In genomic region chr6:30152019-30152673, GRCh38 we compare ENCODE assay signal across 20 cellular contexts. TPM values are rescaled to one million over a fixed set of nuclear protein-coding genes. Genes with fewer than 3 reads are reported as not detected.
A peak's percentile ranks its signal among the peaks of the same experiment; 100 is the strongest.
DNase-seq lines count a peak whose midpoint lies in the region; ATAC-seq and TF ChIP-seq lines count a peak whose summit lies in the region.
"Had no signal": no experiment of that assay in that cellular context is flagged by ENCODE, and none has a peak within 500 bp of the region (broad histone marks: within the 10 kb centered on the region; RNA-seq: fewer than 3 reads in every experiment).

No MANE protein-coding gene starts in this region.

- H4K91ac ChIP-seq in neuronal stem cell (ENCODE audit: low read depth, low read length, poor library complexity) = no peak overlapping the region

- H2BK12ac ChIP-seq in neuronal stem cell (ENCODE audit: low read length) = no peak overlapping the region

- H3K4me1 ChIP-seq in HEK293 (ENCODE audit: control insufficient read depth, insufficient read depth, low read length) (peaks cover 27% of the 10 kb centered on the region), neuronal stem cell (ENCODE audit: control insufficient read depth in 2 of 2, insufficient read depth in 1 of 2, low read depth in 1 of 2, low read length in 2 of 2) (no peaks in the 10 kb centered on the region)

- H3K27me3 ChIP-seq in neuronal stem cell (ENCODE audit: control insufficient read depth in 3 of 3, insufficient read depth in 3 of 3, low read depth in 1 of 3, low read length in 3 of 3) = peaks cover 0 to 46% (median 0%) of the 10 kb centered on the region in 3 experiments
- H3K27me3 ChIP-seq: BLaER1 treated with 17β-estradiol and CSF1 and Interleukin-3, amounts not matched to agents 10 nM and 100 nM had no signal

- H3K9ac ChIP-seq in neuronal stem cell (ENCODE audit: low read depth, low read length, poor library complexity) = no peak overlapping the region
- H3K9ac ChIP-seq: BLaER1 treated with 17β-estradiol and CSF1 and Interleukin-3, amounts not matched to agents 10 nM and 100 nM had no signal

- no peak overlapping the region for H3K4me2 ChIP-seq in neuronal stem cell (ENCODE audit: insufficient read depth, low read length, poor library complexity, severe bottlenecking)
- H3K4me2 ChIP-seq: GM23338 had no signal

- CTCF ChIA-PET in HEK293 (lab: Yijun Ruan, JAX) = interaction anchor here (0.5 to 6.3 kb wide), 6 partner anchors 8 to 121 kb away, joined by 3 to 80 read pairs (median 4); no protein-coding TSS in a partner anchor

- TF ChIP-seq CTCF in HEK293 (tag by site-specific recombination; IDR thresholded peaks at IDR 0.05) = no peak

- no peaks in the 10 kb centered on the region for H3K9me3 ChIP-seq in HEK293 (ENCODE audit: control insufficient read depth, insufficient read depth, low read depth, low read length)
- H3K9me3 ChIP-seq in neuronal stem cell (replicated peaks in 1 of 2; ENCODE audit: control insufficient read depth in 2 of 2, insufficient read depth in 1 of 2, low read depth in 1 of 2, low read length in 2 of 2) = no peaks in the 10 kb centered on the region
- H3K9me3 ChIP-seq: BLaER1 treated with 17β-estradiol and CSF1 and Interleukin-3, amounts not matched to agents 10 nM and 100 nM had no signal

- H3K18ac ChIP-seq in neuronal stem cell (ENCODE audit: low read length) = no peak overlapping the region

- H3K4ac ChIP-seq in neuronal stem cell (ENCODE audit: low read length) = no peak overlapping the region

- H2BK5ac ChIP-seq in neuronal stem cell (ENCODE audit: low read length) = no peak overlapping the region

- no peak overlapping the region for H2AFZ ChIP-seq in neuronal stem cell (ENCODE audit: low read length)
- H2AFZ ChIP-seq: GM23338 had no signal

- H2AK5ac ChIP-seq in neuronal stem cell (ENCODE audit: low read depth, low read length) = no peak overlapping the region

- H3K36me3 ChIP-seq in HEK293 (ENCODE audit: control insufficient read depth in 2 of 2, insufficient read depth in 1 of 2, low read length in 2 of 2) (no peaks in the 10 kb centered on the region), neuronal stem cell (replicated peaks in 1 of 2; ENCODE audit: control insufficient read depth in 2 of 2, insufficient read depth in 2 of 2, low read length in 2 of 2) (no peaks in the 10 kb centered on the region)
- H3K36me3 ChIP-seq: BLaER1 treated with 17β-estradiol and CSF1 and Interleukin-3, amounts not matched to agents 10 nM and 100 nM had no signal

- DNase-seq in DMS79 (lab: John Stamatoyannopoulos, UW) (peak; percentile 55), OCI-M1 (lab: John Stamatoyannopoulos, UW) (peak; percentile 68), left lobe of liver (ENCODE audit: low spot score) (no peak), neuronal stem cell (ENCODE audit: low spot score) (no peak), CD1c-positive myeloid dendritic cell (ENCODE audit: extremely low spot score) (no peak), GM19240 (ENCODE audit: insufficient read length, low spot score) (no peak), NCI-H2081 treated with DMSO at 0.1 percent for 48 hours (lab: John Stamatoyannopoulos, UW) (no peak)
- DNase-seq: CD8-positive, alpha-beta memory T cell; HCEC 1CT; NCI-H1930; NCI-H510A treated with DMSO at 0.1 percent for 48 hours; T-helper 17 cell had no signal

- no peak overlapping the region for H3K4me3 ChIP-seq in HEK293 (ENCODE audit: low read depth, low read length)
- H3K4me3 ChIP-seq in neuronal stem cell (ENCODE audit: low read length in 2 of 2) = no peak overlapping the region
- H3K4me3 ChIP-seq: BLaER1 treated with 17β-estradiol and CSF1 and Interleukin-3, amounts not matched to agents 10 nM and 100 nM; GM12878; GM23338 had no signal

- ATAC-seq in left lobe of liver = peak; percentile 59
- ATAC-seq: GM12878, GM23338, Panc1, T-helper 17 cell had no signal

- H4K8ac ChIP-seq in neuronal stem cell (ENCODE audit: low read depth, low read length) = no peak overlapping the region

- H3K79me1 ChIP-seq in neuronal stem cell (ENCODE audit: low read depth, low read length) = no peaks in the 10 kb centered on the region

- POLR2A ChIA-PET in HEK293 (lab: Yijun Ruan, JAX) = no interaction called here

- H2BK15ac ChIP-seq in neuronal stem cell (ENCODE audit: low read length) = no peak overlapping the region

- H2BK120ac ChIP-seq in neuronal stem cell (ENCODE audit: low read depth, low read length) = no peak overlapping the region

- H3K14ac ChIP-seq in neuronal stem cell (ENCODE audit: low read length) = no peak overlapping the region

- no CpG with 5 or more reads among the region's 4 CpGs for WGBS in neuronal stem cell (ENCODE audit: extremely low coverage in 2 of 2, insufficient read length in 2 of 2, insufficient replicate concordance in 1 of 2), 2 donors

- no peak overlapping the region for H3K23ac ChIP-seq in neuronal stem cell (ENCODE audit: low read depth, low read length, poor library complexity)

- no peak overlapping the region for H3K27ac ChIP-seq in HEK293 (ENCODE audit: extremely low read depth, low read depth, low read length)
- no peak overlapping the region for H3K27ac ChIP-seq in neuronal stem cell (replicated peaks; ENCODE audit: low read length)
- H3K27ac ChIP-seq: BLaER1 treated with 17β-estradiol and CSF1 and Interleukin-3, amounts not matched to agents 10 nM and 100 nM had no signal

TF ChIP-seq in HEK293, 187 proteins besides CTCF, POLR2A, EP300 and RAD21:
- TF ChIP-seq ZNF664 (tag by site-specific recombination; IDR thresholded peaks at IDR 0.05) (peak; percentile 97), SETDB1 (IDR thresholded peaks at IDR 0.05; ENCODE audit: insufficient read length, low read length) (no peak), ZNF514 (tag by site-specific recombination; IDR thresholded peaks at IDR 0.05) (no peak), ZSCAN16 (tag by site-specific recombination; IDR thresholded peaks at IDR 0.05) (0 out of 2 replicates have a peak, but pooled peaks have one; percentile 24)

RNA-seq across cellular contexts. Expression of gene TRIM10, which starts 8.9 kb away (rescaled TPM):
- total RNA-seq in left lobe of liver = 1.9 TPM
- not detected for polyA plus RNA-seq in neuronal stem cell (2013, experiment 1 of 2)
- not detected for polyA plus RNA-seq in neuronal stem cell (2013, experiment 2 of 2)
- total RNA-seq: A673; CD8-positive, alpha-beta memory T cell; Daoy; GM12878; SK-MEL-5 had no signal
- polyA plus RNA-seq: CD8-positive, alpha-beta memory T cell; GM23338 had no signal

RNA-seq across cellular contexts. Expression of gene TRIM15, which starts 11.2 kb away (rescaled TPM):
- total RNA-seq in left lobe of liver = 3.0 TPM
- 0.07 TPM for polyA plus RNA-seq in neuronal stem cell (2013, experiment 1 of 2)
- 0.04 TPM for polyA plus RNA-seq in neuronal stem cell (2013, experiment 2 of 2)
- total RNA-seq: A673; CD8-positive, alpha-beta memory T cell; GM12878; SK-MEL-5; T-helper 17 cell had no signal
- polyA plus RNA-seq: CD8-positive, alpha-beta memory T cell had no signal

RNA-seq across cellular contexts. Expression of gene TRIM40, which starts 16.2 kb away (rescaled TPM):
- not detected for total RNA-seq in left lobe of liver
- not detected for polyA plus RNA-seq in neuronal stem cell (2013, experiment 1 of 2)
- not detected for polyA plus RNA-seq in neuronal stem cell (2013, experiment 2 of 2)
- total RNA-seq: A673; CD8-positive, alpha-beta memory T cell; Daoy; GM12878; GM23338; SK-MEL-5 had no signal
- polyA plus RNA-seq: CD8-positive, alpha-beta memory T cell; GM12878; GM23338 had no signal

RNA-seq across cellular contexts. Expression of gene TRIM31, which starts 39.3 kb away (rescaled TPM):
- not detected for total RNA-seq in left lobe of liver
- polyA plus RNA-seq in neuronal stem cell (2013, experiment 1 of 2) = not detected
- not detected for polyA plus RNA-seq in neuronal stem cell (2013, experiment 2 of 2)
- total RNA-seq: A673; CD8-positive, alpha-beta memory T cell; GM23338; SK-MEL-5; T-helper 17 cell had no signal
- polyA plus RNA-seq: CD8-positive, alpha-beta memory T cell had no signal

Comparison
In these comparisons a context has a peak if more than half of its experiments do, and no peak if none do; other contexts are left out.
1. DNase-seq: peak in DMS79 (single experiment) and OCI-M1 (single experiment); none in left lobe of liver (single experiment), neuronal stem cell (single experiment), CD1c-positive myeloid dendritic cell (single experiment), GM19240 (single experiment) and NCI-H2081 treated with DMSO at 0.1 percent for 48 hours (single experiment).